ENCODE assay signal across 15 cellular contexts in the genomic region with DNA sequence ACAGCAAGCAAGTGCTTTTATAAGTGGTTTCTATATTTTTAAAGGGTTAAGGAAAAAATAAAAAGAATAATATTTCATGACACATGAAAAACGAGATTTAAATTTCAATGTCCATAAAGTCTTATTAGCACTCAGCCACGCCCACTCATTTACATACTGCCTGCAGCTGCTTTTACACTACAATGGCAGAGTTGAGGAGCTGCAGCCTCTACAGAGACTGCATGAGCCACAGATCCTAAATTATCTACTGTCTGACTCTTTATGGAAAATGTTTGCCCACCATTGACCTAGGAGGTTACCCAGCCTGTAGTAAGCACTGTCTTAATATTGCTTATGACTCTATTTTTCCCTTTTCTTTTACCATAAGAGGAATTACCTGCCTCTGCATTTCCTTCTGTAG.
"Had no signal": no experiment of that assay in that cellular context is flagged by ENCODE, and none has a peak within 500 bp of the region (broad histone marks: within the 10 kb centered on the region; RNA-seq: fewer than 3 reads in every experiment).

No MANE protein-coding gene starts in this region.

- H3K36me3 ChIP-seq: esophagus muscularis mucosa, left ventricle myocardium inferior, neural progenitor cell, ovary, upper lobe of right lung had no signal

- H3K4me2 ChIP-seq: neural progenitor cell had no signal

- H3K27ac ChIP-seq: esophagus muscularis mucosa, left ventricle myocardium inferior, neural progenitor cell, ovary, testis, upper lobe of right lung had no signal

- H2AFZ ChIP-seq: neural progenitor cell had no signal

- H3K9me3 ChIP-seq: testis, upper lobe of right lung had no signal

- H3K4me3 Mint-ChIP-seq: neural progenitor cell; stimulated activated naive CD8-positive, alpha-beta T cell treated with anti-CD3 and anti-CD28 coated beads, Interleukin-15, amount 100 ng/mL, for 72 hours had no signal

- DNase-seq: activated effector memory CD4-positive, alpha-beta T cell treated with Interleukin-2 at 50 U/mL for 16 hours; activated T-cell treated with anti-CD3 and anti-CD28 coated beads, Interleukin-2, amount 50 U/mL, for 1 hour; glutamatergic neuron; islet precursor cell; left ventricle myocardium inferior; mesendoderm; ovary; stimulated activated CD4-positive, alpha-beta T cell treated with anti-CD3 and anti-CD28 coated beads, Interleukin-4, amount 100 ng/mL, for 4 hours; stimulated activated naive CD8-positive, alpha-beta T cell treated with anti-CD3 and anti-CD28 coated beads, Interleukin-15, amount 100 ng/mL, for 72 hours; testis; upper lobe of right lung had no signal

- ATAC-seq: activated CD4-positive, CD25-positive, alpha-beta regulatory T cell treated with anti-CD3 and anti-CD28 coated beads, Interleukin-2, amount 50 U/mL, for 24 hours; activated naive CD4-positive, alpha-beta T cell treated with anti-CD3 and anti-CD28 coated beads, Interleukin-2, amount 50 U/mL, for 72 hours; stimulated activated naive CD8-positive, alpha-beta T cell treated with anti-CD3 and anti-CD28 coated beads, Interleukin-15, amount 100 ng/mL, for 72 hours; upper lobe of right lung had no signal

- H3K4me1 ChIP-seq: neural progenitor cell, testis, upper lobe of right lung had no signal

- H3K4me3 ChIP-seq: esophagus muscularis mucosa, left ventricle myocardium inferior, neural progenitor cell, ovary, upper lobe of right lung had no signal

- H3K4me1 Mint-ChIP-seq: stimulated activated naive CD8-positive, alpha-beta T cell treated with anti-CD3 and anti-CD28 coated beads, Interleukin-15, amount 100 ng/mL, for 72 hours had no signal

- H3K27me3 ChIP-seq: neural progenitor cell, ovary, testis, upper lobe of right lung had no signal

- H3K9ac ChIP-seq: neural progenitor cell had no signal

- H3K27ac Mint-ChIP-seq: neural progenitor cell; stimulated activated naive CD8-positive, alpha-beta T cell treated with anti-CD3 and anti-CD28 coated beads, Interleukin-15, amount 100 ng/mL, for 72 hours had no signal

- H3K36me3 Mint-ChIP-seq: neural progenitor cell had no signal
